In genomic region chr20:4597215-4597614, GRCh38 we compare ENCODE assay signal across 24 cellular contexts.
"Had no signal": no experiment of that assay in that cellular context is flagged by ENCODE, and none has a peak within 500 bp of the region (broad histone marks: within the 10 kb centered on the region; RNA-seq: fewer than 3 reads in every experiment).

No MANE protein-coding gene starts in this region.

- H3K27ac ChIP-seq: coronary artery, dorsolateral prefrontal cortex, esophagus squamous epithelium, gastrocnemius medialis, heart right ventricle, left lung, lower lobe of right lung had no signal

- H3K27me3 ChIP-seq: dorsolateral prefrontal cortex had no signal

- H3K4me3 ChIP-seq: coronary artery, dorsolateral prefrontal cortex, esophagus squamous epithelium, gastrocnemius medialis, heart right ventricle, left lung, lower lobe of right lung, mucosa of descending colon had no signal

- H3K36me3 ChIP-seq: esophagus squamous epithelium, gastrocnemius medialis, heart right ventricle, left lung, lower lobe of right lung had no signal

- H3K9me3 ChIP-seq: esophagus squamous epithelium, gastrocnemius medialis, left lung, lower lobe of right lung, mucosa of descending colon had no signal

- DNase-seq: dermis blood vessel endothelial cell; dorsolateral prefrontal cortex; effector CD4-positive, alpha-beta T cell; effector memory CD4-positive, alpha-beta T cell; esophagus squamous epithelium; foreskin fibroblast; foreskin melanocyte; gastrocnemius medialis; glutamatergic neuron; head of caudate nucleus; heart right ventricle; hippocampal formation; left cardiac atrium; left lung; left ventricle myocardium superior; lower lobe of right lung; mesenchymal stem cell; mucosa of descending colon; naive B cell had no signal

- ATAC-seq: gastrocnemius medialis, heart right ventricle, left cardiac atrium, left lung, left ventricle myocardium superior, lower lobe of right lung, mucosa of descending colon had no signal

- FAIRE-seq: colon, endothelial cell of umbilical vein, islet of Langerhans, keratinocyte had no signal
